1 cellular context compared by ENCODE assay signal in the genomic region with DNA sequence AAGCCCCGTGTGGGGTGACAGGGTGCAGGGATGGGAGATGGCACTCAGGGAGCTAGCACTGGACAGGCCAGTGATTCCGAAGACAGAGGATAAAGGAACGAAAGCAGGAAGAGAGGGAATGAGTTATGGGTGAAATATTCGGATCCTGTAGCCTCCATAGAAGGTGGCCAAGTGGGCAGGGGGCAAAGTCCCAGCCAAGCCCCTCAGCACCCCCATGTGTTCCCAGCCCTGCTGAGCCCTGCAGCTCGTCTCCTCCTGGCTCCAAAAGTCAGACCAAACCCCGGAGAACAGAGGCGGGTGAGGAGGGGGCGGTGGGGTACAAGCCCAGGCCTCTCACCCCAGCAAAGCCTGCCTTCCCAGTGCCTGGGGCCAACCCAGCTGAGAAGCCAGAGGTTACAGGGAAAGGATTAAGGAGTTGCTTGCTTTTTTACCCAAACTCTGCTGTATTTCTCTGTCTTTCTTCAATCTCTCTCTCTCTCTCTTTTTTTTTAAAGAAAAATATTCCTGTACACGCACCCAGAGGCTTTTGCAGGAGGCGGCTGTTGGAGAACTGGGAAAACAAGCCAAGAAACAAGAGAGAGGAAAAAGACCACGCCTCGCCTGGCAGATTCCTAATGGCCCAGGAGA.
TF ChIP-seq lines count a peak whose summit lies in the region.

No MANE protein-coding gene starts in this region.

TF ChIP-seq in HCT116, 20 proteins besides CTCF, POLR2A, EP300 and RAD21 (continued from another document):
- no peak for TF ChIP-seq CBX3 (IDR thresholded peaks at IDR 0.05; ENCODE audit: low read depth)
- TF ChIP-seq YY1 (IDR thresholded peaks at IDR 0.05; ENCODE audit: extremely low read depth, insufficient replicate concordance, low read depth, low read length), result no peak
- no peak for TF ChIP-seq ZNF274 (IDR thresholded peaks at IDR 0.05; ENCODE audit: low read depth, low read length)
- TF ChIP-seq POLR2AphosphoS5 (IDR thresholded peaks at IDR 0.05; ENCODE audit: low read depth, low read length), result no peak
